In the genomic region with DNA sequence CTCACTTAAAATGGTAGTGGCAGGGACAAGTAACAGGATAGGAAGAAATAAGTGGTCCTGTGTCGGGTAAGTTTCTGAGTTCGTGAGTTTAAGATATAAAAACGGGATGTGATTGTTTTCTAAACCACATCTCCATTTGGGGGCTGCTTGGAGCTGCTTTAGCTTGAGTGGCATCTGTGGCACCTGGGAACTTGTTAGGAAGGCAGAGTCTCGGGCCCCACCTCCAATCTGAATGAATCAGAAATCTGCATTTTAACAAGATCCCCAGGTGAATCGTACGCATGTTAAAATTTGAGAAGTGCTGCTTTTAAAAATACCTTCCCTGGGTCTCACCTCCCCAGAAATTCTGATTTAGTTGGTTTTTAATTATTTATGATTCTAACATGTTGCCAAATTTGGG, we compare ENCODE assay signal across 28 cellular contexts.
"Had no signal": no experiment of that assay in that cellular context is flagged by ENCODE, and none has a peak within 500 bp of the region (broad histone marks: within the 10 kb centered on the region; RNA-seq: fewer than 3 reads in every experiment).

No MANE protein-coding gene starts in this region.

- H3K79me2 ChIP-seq: hepatocyte had no signal

- ATAC-seq: esophagus mucosa, gastroesophageal sphincter, heart left ventricle, left cardiac atrium, left lung, left ventricle myocardium superior, lower lobe of right lung, mucosa of descending colon had no signal

- H3K27ac ChIP-seq: coronary artery, epithelial cell of prostate, esophagus squamous epithelium, gastroesophageal sphincter, heart left ventricle, hepatocyte, left lung, lower lobe of right lung had no signal

- H3K4me2 ChIP-seq: hepatocyte had no signal

- H3K36me3 ChIP-seq: esophagus squamous epithelium, gastroesophageal sphincter, heart left ventricle, left lung, lower lobe of right lung had no signal

- H3K27ac Mint-ChIP-seq: endodermal cell, mesothelial cell of epicardium, naive B cell had no signal

- H3K4me3 Mint-ChIP-seq: endodermal cell, mesothelial cell of epicardium, naive B cell had no signal

- H2AFZ ChIP-seq: hepatocyte had no signal

- H3K4me1 ChIP-seq: left lung, lower lobe of right lung had no signal

- H3K4me1 Mint-ChIP-seq: mesothelial cell of epicardium, naive B cell had no signal

- H3K9me3 ChIP-seq: esophagus squamous epithelium, gastroesophageal sphincter, heart left ventricle, left lung, lower lobe of right lung, mucosa of descending colon had no signal

- DNase-seq: dermis blood vessel endothelial cell; dorsolateral prefrontal cortex; effector CD4-positive, alpha-beta T cell; effector memory CD4-positive, alpha-beta T cell; endodermal cell; erythroblast; esophagus squamous epithelium; foreskin fibroblast; foreskin melanocyte; heart left ventricle; hypothalamus; left cardiac atrium; left lung; left ventricle myocardium superior; lower lobe of right lung; mesenchymal stem cell; mucosa of descending colon; naive B cell had no signal

- H3K36me3 Mint-ChIP-seq: mesothelial cell of epicardium, naive B cell had no signal

- FAIRE-seq: colon, endometrium, islet of Langerhans, keratinocyte had no signal

- H3K9me3 Mint-ChIP-seq: endodermal cell, mesothelial cell of epicardium had no signal

- H3K4me3 ChIP-seq: coronary artery, dorsolateral prefrontal cortex, esophagus squamous epithelium, gastroesophageal sphincter, heart left ventricle, hepatocyte, left lung, lower lobe of right lung, mucosa of descending colon had no signal

- H3K27me3 ChIP-seq: gastroesophageal sphincter, hepatocyte had no signal
